ENCODE assay signal across 29 cellular contexts in genomic region chr10:7881119-7881518, GRCh38.
"Had no signal": no experiment of that assay in that cellular context is flagged by ENCODE, and none has a peak within 500 bp of the region (broad histone marks: within the 10 kb centered on the region; RNA-seq: fewer than 3 reads in every experiment).

No MANE protein-coding gene starts in this region.

- H3K27me3 Mint-ChIP-seq: dendritic cell treated with granulocyte-macrophage colony-stimulating factor and Interleukin-4, amounts not matched to agents 40 ng/mL and 50 ng/mL, for 4 days; effector memory CD8-positive, alpha-beta T cell had no signal

- H3K4me3 Mint-ChIP-seq: dendritic cell treated with granulocyte-macrophage colony-stimulating factor and Interleukin-4, amounts not matched to agents 40 ng/mL and 50 ng/mL, for 4 days; effector memory CD8-positive, alpha-beta T cell; endodermal cell had no signal

- H3K9me3 Mint-ChIP-seq: dendritic cell treated with granulocyte-macrophage colony-stimulating factor and Interleukin-4, amounts not matched to agents 40 ng/mL and 50 ng/mL, for 4 days; effector memory CD8-positive, alpha-beta T cell; endodermal cell had no signal

- H3K4me3 ChIP-seq: colonic mucosa, coronary artery, dorsolateral prefrontal cortex, esophagus muscularis mucosa, esophagus squamous epithelium, gastrocnemius medialis, gastroesophageal sphincter, heart left ventricle, heart right ventricle had no signal

- H3K4me1 ChIP-seq: colonic mucosa, esophagus muscularis mucosa, esophagus squamous epithelium, gastrocnemius medialis, gastroesophageal sphincter, heart left ventricle had no signal

- ATAC-seq: effector memory CD8-positive, alpha-beta T cell; esophagus mucosa; foreskin keratinocyte; gastrocnemius medialis; gastroesophageal sphincter; heart left ventricle; heart right ventricle had no signal

- FAIRE-seq: colon, endometrium, endothelial cell of umbilical vein, frontal cortex had no signal

- H3K36me3 ChIP-seq: colonic mucosa, esophagus muscularis mucosa, esophagus squamous epithelium, gastrocnemius medialis, gastroesophageal sphincter, heart left ventricle, heart right ventricle had no signal

- H3K27me3 ChIP-seq: colonic mucosa, dorsolateral prefrontal cortex, esophagus muscularis mucosa, esophagus squamous epithelium, foreskin keratinocyte, gastrocnemius medialis, gastroesophageal sphincter, heart left ventricle, heart right ventricle had no signal

- DNase-seq: colonic mucosa; cortex of kidney; dermis blood vessel endothelial cell; dorsolateral prefrontal cortex; effector CD4-positive, alpha-beta T cell; effector CD8-positive, alpha-beta T cell; effector memory CD4-positive, alpha-beta T cell; effector memory CD8-positive, alpha-beta T cell; endodermal cell; erythroblast; esophagus squamous epithelium; foreskin fibroblast; foreskin keratinocyte; foreskin melanocyte; gastrocnemius medialis; glutamatergic neuron; head of caudate nucleus; heart left ventricle; heart right ventricle had no signal

- H3K27ac Mint-ChIP-seq: dendritic cell treated with granulocyte-macrophage colony-stimulating factor and Interleukin-4, amounts not matched to agents 40 ng/mL and 50 ng/mL, for 4 days; effector memory CD8-positive, alpha-beta T cell; endodermal cell had no signal

- H3K9me3 ChIP-seq: colonic mucosa, esophagus muscularis mucosa, esophagus squamous epithelium, gastrocnemius medialis, gastroesophageal sphincter, heart left ventricle, heart right ventricle had no signal

- H3K27ac ChIP-seq: colonic mucosa, coronary artery, dorsolateral prefrontal cortex, epithelial cell of prostate, esophagus muscularis mucosa, esophagus squamous epithelium, foreskin keratinocyte, gastrocnemius medialis, gastroesophageal sphincter, heart left ventricle, heart right ventricle had no signal
